Comparison of ENCODE assay signal across 1 cellular context in genomic region chr2:172053486-172053885, GRCh38.
A peak's percentile ranks its signal among the peaks of the same experiment; 100 is the strongest.
TF ChIP-seq lines count a peak whose summit lies in the region.

No MANE protein-coding gene starts in this region.

TF ChIP-seq in K562, 482 proteins besides CTCF, POLR2A, EP300 and RAD21 (continued from another document):
- TF ChIP-seq PBX2 (CRISPR knock-in tag; IDR thresholded peaks at IDR 0.05; ENCODE audit: low read depth), result no peak
- TF ChIP-seq PBX2 (tag; conservative IDR thresholded peaks at IDR 0.05; ENCODE audit: low read depth), result 0 out of 2 replicates have a peak, but pooled peaks have one; percentile 16
- TF ChIP-seq, protein P1, sequence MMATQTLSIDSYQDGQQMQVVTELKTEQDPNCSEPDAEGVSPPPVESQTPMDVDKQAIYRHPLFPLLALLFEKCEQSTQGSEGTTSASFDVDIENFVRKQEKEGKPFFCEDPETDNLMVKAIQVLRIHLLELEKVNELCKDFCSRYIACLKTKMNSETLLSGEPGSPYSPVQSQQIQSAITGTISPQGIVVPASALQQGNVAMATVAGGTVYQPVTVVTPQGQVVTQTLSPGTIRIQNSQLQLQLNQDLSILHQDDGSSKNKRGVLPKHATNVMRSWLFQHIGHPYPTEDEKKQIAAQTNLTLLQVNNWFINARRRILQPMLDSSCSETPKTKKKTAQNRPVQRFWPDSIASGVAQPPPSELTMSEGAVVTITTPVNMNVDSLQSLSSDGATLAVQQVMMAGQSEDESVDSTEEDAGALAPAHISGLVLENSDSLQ (IDR thresholded peaks at IDR 0.05), result peak; percentile 67
- 0 out of 2 replicates have a peak, but pooled peaks have one; percentile 23 for TF ChIP-seq ID3 (CRISPR knock-in tag; IDR thresholded peaks at IDR 0.05)
- TF ChIP-seq ID3 (tag; IDR thresholded peaks at IDR 0.05), result no peak
- TF ChIP-seq FOXA1 (IDR thresholded peaks at IDR 0.05; ENCODE audit: borderline replicate concordance), result no peak
- TF ChIP-seq MAZ (CRISPR knock-in tag; conservative IDR thresholded peaks at IDR 0.05 in 1 of 2, IDR thresholded peaks at IDR 0.05 in 1 of 2), result no peak
- no peak for TF ChIP-seq PTBP1 (IDR thresholded peaks at IDR 0.05; ENCODE audit: low read depth, low read length)
- no peak for TF ChIP-seq PHB2 (IDR thresholded peaks at IDR 0.05; ENCODE audit: low read depth)
- TF ChIP-seq ESRRB (CRISPR knock-in tag; IDR thresholded peaks at IDR 0.05; ENCODE audit: borderline replicate concordance), result no peak
TF ChIP-seq in K562: peak in this region for 4.
